Comparison of ENCODE assay signal across 29 cellular contexts in genomic region chr3:59482684-59483083, GRCh38.
DNase-seq lines count a peak whose midpoint lies in the region; FAIRE-seq and TF ChIP-seq lines count a peak whose summit lies in the region.
"Had no signal": no experiment of that assay in that cellular context is flagged by ENCODE, and none has a peak within 500 bp of the region (broad histone marks: within the 10 kb centered on the region; RNA-seq: fewer than 3 reads in every experiment).

No MANE protein-coding gene starts in this region.

- no peak overlapping the region for H3K4ac ChIP-seq in mesenchymal stem cell (ENCODE audit: low read depth in 1 of 2, low read length in 2 of 2)

- H2BK5ac ChIP-seq in mesenchymal stem cell (ENCODE audit: low read depth, low read length, poor library complexity, severe bottlenecking): no peak overlapping the region

- no peak overlapping the region for H3K9ac ChIP-seq in mammary epithelial cell (ENCODE audit: insufficient read depth, low read length)
- H3K9ac ChIP-seq in astrocyte (ENCODE audit: low read length): no peak overlapping the region
- H3K9ac ChIP-seq in mesenchymal stem cell (ENCODE audit: low read length): no peak overlapping the region
- H3K9ac ChIP-seq: BLaER1 had no signal

- peaks cover 3% of the 10 kb centered on the region for H3K9me3 Mint-ChIP-seq in astrocyte (ENCODE audit: unreplicated experiment)
- H3K9me3 Mint-ChIP-seq: activated naive CD4-positive, alpha-beta T cell treated with anti-CD3 and anti-CD28 coated beads for 36 hours; naive thymus-derived CD8-positive, alpha-beta T cell had no signal

- H3K23ac ChIP-seq in mesenchymal stem cell (ENCODE audit: low read length in 2 of 2): no peak overlapping the region

- no peak overlapping the region for H3K18ac ChIP-seq in mesenchymal stem cell (ENCODE audit: low read depth in 1 of 2, low read length in 2 of 2)

- H3K4me3 ChIP-seq in mammary epithelial cell (replicated peaks in 1 of 3; ENCODE audit: insufficient read depth in 1 of 3, low read depth in 2 of 3, low read length in 3 of 3): no peak overlapping the region
- no peak overlapping the region for H3K4me3 ChIP-seq in breast epithelium
- no peak overlapping the region for H3K4me3 ChIP-seq in astrocyte (ENCODE audit: insufficient read depth, low read depth, low read length)
- no peak overlapping the region for H3K4me3 ChIP-seq in mesenchymal stem cell (ENCODE audit: insufficient read depth in 1 of 2, low read depth in 1 of 2, low read length in 2 of 2)
- H3K4me3 ChIP-seq: A549, adrenal gland, BLaER1, K562, left lung, MG63, psoas muscle, thyroid gland had no signal

- dilution Hi-C loops in mammary epithelial cell (cut with HindIII; ENCODE audit: low sequenced_read_pairs): no loop called here

- H2BK12ac ChIP-seq in mesenchymal stem cell (ENCODE audit: low read length in 2 of 2): no peak overlapping the region

- H2BK120ac ChIP-seq in mesenchymal stem cell (ENCODE audit: low read depth, low read length): no peak overlapping the region

- H4K91ac ChIP-seq in mesenchymal stem cell (ENCODE audit: low read length): no peak overlapping the region

- in situ Hi-C loops in mammary epithelial cell (cut with MboI; ENCODE audit: low sequenced_read_pairs in 2 of 2): no loop called here

- H3K27ac Mint-ChIP-seq in astrocyte (ENCODE audit: unreplicated experiment): peak overlapping the region; percentile 63
- H3K27ac Mint-ChIP-seq: activated CD4-positive, alpha-beta T cell treated with anti-CD3 and anti-CD28 coated beads for 36 hours; activated naive CD4-positive, alpha-beta T cell treated with anti-CD3 and anti-CD28 coated beads for 36 hours; stimulated activated naive CD8-positive, alpha-beta T cell treated with anti-CD3 and anti-CD28 coated beads, Interleukin-15, amount 100 ng/mL, for 72 hours had no signal

- no peak overlapping the region for H4K8ac ChIP-seq in mesenchymal stem cell (ENCODE audit: low read length)

- no peak overlapping the region for H3K4me2 ChIP-seq in mammary epithelial cell (ENCODE audit: insufficient read depth, low read depth, low read length)
- no peak overlapping the region for H3K4me2 ChIP-seq in astrocyte (ENCODE audit: low read length)
- no peak overlapping the region for H3K4me2 ChIP-seq in mesenchymal stem cell (ENCODE audit: low read length, poor library complexity, severe bottlenecking)
- H3K4me2 ChIP-seq: A549, BLaER1 had no signal

- POLR2A ChIA-PET in HEK293T (lab: Yijun Ruan, JAX): no interaction called here

- BruUV-seq in mammary epithelial cell (replicated peaks; lab: Mats Ljungman, UMichigan): no TSS peak

- H4K20me1 ChIP-seq in mammary epithelial cell (ENCODE audit: insufficient read depth, low read length) (no peaks in the 10 kb centered on the region), astrocyte (ENCODE audit: insufficient read depth, low read length) (no peaks in the 10 kb centered on the region)
- H4K20me1 ChIP-seq: BLaER1 had no signal

- H2BK15ac ChIP-seq in mesenchymal stem cell (ENCODE audit: low read depth, poor library complexity, severe bottlenecking): no peak overlapping the region

- H3K4me1 ChIP-seq in mammary epithelial cell (ENCODE audit: insufficient read depth, low read length) (peaks cover 31% of the 10 kb centered on the region), breast epithelium (peaks cover 0 to 5% of the 10 kb centered on the region in 2 donors), astrocyte (ENCODE audit: insufficient read depth, low read length) (peaks cover 20% of the 10 kb centered on the region), mesenchymal stem cell (ENCODE audit: control insufficient read depth, insufficient read depth, low read depth, low read length) (peaks cover 2% of the 10 kb centered on the region)
- H3K4me1 ChIP-seq: A549, adrenal gland, left lung, psoas muscle, thyroid gland had no signal

- H3K4me3 Mint-ChIP-seq in astrocyte (ENCODE audit: unreplicated experiment): no peak overlapping the region
- H3K4me3 Mint-ChIP-seq: activated CD4-positive, alpha-beta T cell treated with anti-CD3 and anti-CD28 coated beads for 36 hours; activated naive CD4-positive, alpha-beta T cell treated with anti-CD3 and anti-CD28 coated beads for 36 hours; naive thymus-derived CD8-positive, alpha-beta T cell; stimulated activated naive CD8-positive, alpha-beta T cell treated with anti-CD3 and anti-CD28 coated beads, Interleukin-15, amount 100 ng/mL, for 72 hours had no signal

- WGBS in mammary epithelial cell (ENCODE audit: low coverage, missing lambda C conversion rate): 98% methylated on average over 5 of the region's 5 CpGs
- 90% methylated on average over 5 of the region's 5 CpGs for WGBS in mesenchymal stem cell

- H2AFZ ChIP-seq in mammary epithelial cell (ENCODE audit: low read depth, low read length) (no peak overlapping the region), astrocyte (ENCODE audit: low read depth, low read length) (no peak overlapping the region), mesenchymal stem cell (ENCODE audit: low read depth, low read length) (no peak overlapping the region)

- CTCF ChIA-PET in mammary epithelial cell (lab: Charles Lee; ENCODE audit: low non-redundant PET): no interaction called here
- CTCF ChIA-PET in HEK293T (lab: Yijun Ruan, JAX): no interaction called here

- peak; percentile 82 for FAIRE-seq in astrocyte (lab: Jason Lieb, UNC)
- FAIRE-seq: A549, K562 had no signal

- no peaks in the 10 kb centered on the region for H3K79me1 ChIP-seq in mesenchymal stem cell (replicated peaks; ENCODE audit: low read length, poor library complexity, severe bottlenecking)

- no peaks in the 10 kb centered on the region for H3K36me3 Mint-ChIP-seq in astrocyte (ENCODE audit: low read depth, unreplicated experiment)

- DNase-seq in mammary epithelial cell (peak; percentile 17), breast epithelium (ENCODE audit: low spot score in 2 of 2) (no peak), astrocyte (ENCODE audit: low read depth) (no peak), mesenchymal stem cell (no peak), SIG-M5 (lab: John Stamatoyannopoulos, UW) (no peak), NCI-H2081 treated with DMSO at 0.1 percent for 48 hours (lab: John Stamatoyannopoulos, UW) (no peak), OCI-M2 (lab: John Stamatoyannopoulos, UW; ENCODE audit: unreplicated experiment) (no peak), HEK293T (ENCODE audit: extremely low spot score) (no peak)
- DNase-seq: activated CD4-positive, alpha-beta T cell treated with anti-CD3 and anti-CD28 coated beads for 36 hours; activated naive CD4-positive, alpha-beta T cell treated with anti-CD3 and anti-CD28 coated beads for 36 hours; adrenal gland; brain microvascular endothelial cell; COR-L47; DMS79; effector CD8-positive, alpha-beta T cell; GDM1; H7; left lung; MG63; naive thymus-derived CD8-positive, alpha-beta T cell; NCI-H2081; NCI-H69; nucleus accumbens; psoas muscle; stimulated activated naive CD8-positive, alpha-beta T cell treated with anti-CD3 and anti-CD28 coated beads, Interleukin-15, amount 100 ng/mL, for 72 hours; thyroid gland had no signal

- intact Hi-C loops in mammary epithelial cell (cut with micrococcal nuclease): no loop called here
- intact Hi-C loops in breast epithelium (cut with DNase I; ENCODE audit: low total_unique reads): no loop called here

- no peak for TF ChIP-seq POLR2A in breast epithelium (IDR thresholded peaks at IDR 0.05)

- H3K14ac ChIP-seq in mesenchymal stem cell (ENCODE audit: low read length in 2 of 2): no peak overlapping the region

- H3K9me3 ChIP-seq in mammary epithelial cell (replicated peaks; ENCODE audit: insufficient read depth, low read length) (no peaks in the 10 kb centered on the region), breast epithelium (no peaks in the 10 kb centered on the region), astrocyte (ENCODE audit: insufficient read depth, low read depth, low read length) (no peaks in the 10 kb centered on the region), mesenchymal stem cell (ENCODE audit: control insufficient read depth, low read length) (no peaks in the 10 kb centered on the region)
- H3K9me3 ChIP-seq: A549, adrenal gland, BLaER1, left lung, MG63, psoas muscle, thyroid gland had no signal

- H3K27me3 ChIP-seq in mammary epithelial cell (ENCODE audit: insufficient read depth, low read length): no peaks in the 10 kb centered on the region
- H3K27me3 ChIP-seq in breast epithelium: no peaks in the 10 kb centered on the region
- H3K27me3 ChIP-seq in astrocyte (ENCODE audit: insufficient read depth, low read length): no peaks in the 10 kb centered on the region
- H3K27me3 ChIP-seq in mesenchymal stem cell (ENCODE audit: control insufficient read depth in 1 of 2, insufficient read depth in 1 of 2, low read length in 2 of 2): no peaks in the 10 kb centered on the region
- H3K27me3 ChIP-seq: adrenal gland, BLaER1, brain microvascular endothelial cell, left lung, MG63, thyroid gland had no signal

- peaks cover 31% of the 10 kb centered on the region for H3K4me1 Mint-ChIP-seq in astrocyte (ENCODE audit: low read depth, unreplicated experiment)

- H2AK5ac ChIP-seq in mesenchymal stem cell (ENCODE audit: low read length, severe bottlenecking): peak overlapping the region; percentile 2

- H3K27me3 Mint-ChIP-seq in astrocyte (ENCODE audit: low read depth, unreplicated experiment): peaks cover 2% of the 10 kb centered on the region
- H3K27me3 Mint-ChIP-seq: activated CD4-positive, alpha-beta T cell treated with anti-CD3 and anti-CD28 coated beads for 36 hours; naive thymus-derived CD8-positive, alpha-beta T cell; stimulated activated naive CD8-positive, alpha-beta T cell treated with anti-CD3 and anti-CD28 coated beads, Interleukin-15, amount 100 ng/mL, for 72 hours had no signal

- H3K27ac ChIP-seq in mammary epithelial cell (ENCODE audit: insufficient read depth, low read depth, low read length) (no peak overlapping the region), breast epithelium (no peak overlapping the region), astrocyte (ENCODE audit: low read depth, low read length) (no peak overlapping the region), mesenchymal stem cell (ENCODE audit: low read length, poor library complexity, severe bottlenecking) (no peak overlapping the region)
- H3K27ac ChIP-seq: A549, adrenal gland, BLaER1, brain microvascular endothelial cell, left lung, psoas muscle, thyroid gland had no signal

- H3K79me2 ChIP-seq in mammary epithelial cell (ENCODE audit: insufficient read depth, low read length) (no peaks in the 10 kb centered on the region), astrocyte (ENCODE audit: insufficient read depth, low read length) (no peaks in the 10 kb centered on the region)

- H3K36me3 ChIP-seq in mammary epithelial cell (ENCODE audit: insufficient read depth, low read length): no peaks in the 10 kb centered on the region
- H3K36me3 ChIP-seq in breast epithelium: no peaks in the 10 kb centered on the region
- no peaks in the 10 kb centered on the region for H3K36me3 ChIP-seq in astrocyte (ENCODE audit: insufficient read depth, low read length)
- H3K36me3 ChIP-seq in mesenchymal stem cell (ENCODE audit: control insufficient read depth in 1 of 2, insufficient read depth in 2 of 2, low read depth in 1 of 2, low read length in 2 of 2): no peaks in the 10 kb centered on the region
- H3K36me3 ChIP-seq: adrenal gland, BLaER1, brain microvascular endothelial cell, left lung, MG63, thyroid gland had no signal

- TF ChIP-seq CTCF in mammary epithelial cell (conservative IDR thresholded peaks at IDR 0.05 in 1 of 2, IDR thresholded peaks at IDR 0.05 in 1 of 2; ENCODE audit: extremely low read depth in 1 of 2, insufficient read depth in 1 of 2, low read depth in 1 of 2, low read length in 2 of 2) (no peak), breast epithelium (IDR thresholded peaks at IDR 0.05) (no peak), astrocyte (IDR thresholded peaks at IDR 0.05; ENCODE audit: insufficient read depth, low read depth, low read length) (no peak)
